Comparison of ENCODE assay signal across 8 cellular contexts in the genomic region with DNA sequence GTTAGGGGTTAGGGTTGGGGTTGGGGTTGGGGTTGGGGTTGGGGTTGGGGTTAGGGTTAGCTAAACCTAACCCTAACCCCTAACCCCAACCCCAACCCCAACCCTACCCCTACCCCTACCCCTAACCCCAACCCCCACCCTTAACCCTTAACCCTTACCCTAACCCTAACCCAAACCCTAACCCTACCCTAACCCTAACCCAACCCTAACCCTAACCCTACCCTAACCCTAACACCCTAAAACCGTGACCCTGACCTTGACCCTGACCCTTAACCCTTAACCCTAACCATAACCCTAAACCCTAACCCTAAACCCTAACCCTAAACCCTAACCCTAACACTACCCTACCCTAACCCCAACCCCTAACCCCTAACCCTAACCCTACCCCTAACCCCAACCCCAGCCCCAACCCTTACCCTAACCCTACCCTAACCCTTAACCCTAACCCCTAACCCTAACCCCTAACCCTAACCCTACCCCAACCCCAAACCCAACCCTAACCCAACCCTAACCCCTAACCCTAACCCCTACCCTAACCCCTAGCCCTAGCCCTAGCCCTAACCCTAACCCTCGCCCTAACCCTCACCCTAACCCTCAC. TPM values are rescaled to one million over a fixed set of nuclear protein-coding genes. Genes with fewer than 3 reads are reported as not detected.
DNase-seq lines count a peak whose midpoint lies in the region; ATAC-seq and TF ChIP-seq lines count a peak whose summit lies in the region.

No MANE protein-coding gene starts in this region.

- H3K4me3 Mint-ChIP-seq in osteocyte (ENCODE audit: unreplicated experiment), result peak overlapping the region; percentile 92

- H4K20me1 ChIP-seq in DOHH2 (ENCODE audit: control insufficient read depth, insufficient read depth, low read depth, low read length) (no peaks in the 10 kb centered on the region), OCI-LY7 (ENCODE audit: insufficient read depth, low read length) (no peaks in the 10 kb centered on the region)

- no peaks in the 10 kb centered on the region for H3F3A ChIP-seq in DOHH2 (ENCODE audit: control insufficient read depth, insufficient read depth)

- no TSS peak for BruUV-seq in OCI-LY7 (replicated peaks; lab: Mats Ljungman, UMichigan)

- H3K79me2 ChIP-seq in DOHH2 (ENCODE audit: control insufficient read depth, low read length) (no peaks in the 10 kb centered on the region), OCI-LY7 (ENCODE audit: insufficient read depth, low read depth, low read length) (no peaks in the 10 kb centered on the region)

- CTCF ChIA-PET in OCI-LY7 (lab: Charles Lee; ENCODE audit: unreplicated experiment), result no interaction called here

- intact Hi-C loops in OCI-LY7 (cut with micrococcal nuclease; ENCODE audit: unreplicated experiment), result loop anchor here (10.0 kb wide), 1 partner anchor 152 kb away; the partner anchor contains the start of gene SLC35F5

- H3K9me2 ChIP-seq in DOHH2 (replicated peaks; ENCODE audit: control insufficient read depth, low read length) (no peaks in the 10 kb centered on the region), OCI-LY7 (ENCODE audit: insufficient read depth, low read length) (no peaks in the 10 kb centered on the region)

- H3K27ac ChIP-seq in DOHH2 (ENCODE audit: low read depth, low read length), result peak overlapping the region; percentile 42
- peak overlapping the region; percentile 56 for H3K27ac ChIP-seq in OCI-LY7 (ENCODE audit: low read depth, low read length, poor library complexity, severe bottlenecking)
- peak overlapping the region; percentile 87 to 95 for H3K27ac ChIP-seq in esophagus (ENCODE audit: low read depth in 2 of 2, low read length in 1 of 2)

- H3K36me3 Mint-ChIP-seq in osteocyte (ENCODE audit: unreplicated experiment), result no peaks in the 10 kb centered on the region

- H3K9me3 Mint-ChIP-seq in osteocyte (ENCODE audit: unreplicated experiment), result no peaks in the 10 kb centered on the region

- H3K27me3 Mint-ChIP-seq in osteocyte (ENCODE audit: unreplicated experiment), result no peaks in the 10 kb centered on the region

- H3K4me1 ChIP-seq in DOHH2 (ENCODE audit: control insufficient read depth, low read length), result peaks cover 6% of the 10 kb centered on the region
- peaks cover 5% of the 10 kb centered on the region for H3K4me1 ChIP-seq in OCI-LY7 (ENCODE audit: insufficient read depth, low read length, poor library complexity, severe bottlenecking)
- no peaks in the 10 kb centered on the region for H3K4me1 ChIP-seq in esophagus (ENCODE audit: control insufficient read depth in 2 of 2, insufficient read depth in 2 of 2, low read length in 1 of 2)

- H3K9me3 ChIP-seq in DOHH2 (ENCODE audit: control insufficient read depth, insufficient read depth, low read length), result no peaks in the 10 kb centered on the region
- H3K9me3 ChIP-seq in OCI-LY7 (ENCODE audit: low read length), result no peaks in the 10 kb centered on the region
- H3K9me3 ChIP-seq in esophagus (ENCODE audit: control insufficient read depth in 2 of 2, insufficient read depth in 1 of 2, low read depth in 1 of 2, low read length in 1 of 2), result no peaks in the 10 kb centered on the region

- H3K4me1 Mint-ChIP-seq in osteocyte (ENCODE audit: unreplicated experiment), result peaks cover 7% of the 10 kb centered on the region

- no peaks in the 10 kb centered on the region for H3K36me3 ChIP-seq in DOHH2 (ENCODE audit: control insufficient read depth, low read length)
- no peaks in the 10 kb centered on the region for H3K36me3 ChIP-seq in OCI-LY7 (ENCODE audit: insufficient read depth, low read length)
- no peaks in the 10 kb centered on the region for H3K36me3 ChIP-seq in esophagus (ENCODE audit: control insufficient read depth in 2 of 2, insufficient read depth in 2 of 2, low read length in 1 of 2)

- TF ChIP-seq CTCF in DOHH2 (IDR thresholded peaks at IDR 0.05; ENCODE audit: low read depth, low read length, poor library complexity, severe bottlenecking) (no peak), OCI-LY7 (conservative IDR thresholded peaks at IDR 0.05; ENCODE audit: low read length) (no peak), osteocyte (IDR thresholded peaks at IDR 0.05) (no peak)

- no peak for ATAC-seq in HG02588 (IDR thresholded peaks at IDR 0.05; ENCODE audit: unreplicated experiment)
- no peak for ATAC-seq in GM21723 (IDR thresholded peaks at IDR 0.05; ENCODE audit: unreplicated experiment)

- peak overlapping the region; percentile 56 for H3K4me2 ChIP-seq in DOHH2 (ENCODE audit: low read length)
- peak overlapping the region; percentile 70 for H3K4me2 ChIP-seq in OCI-LY7 (ENCODE audit: low read length)

- POLR2A ChIA-PET in OCI-LY7 (lab: Charles Lee), result no interaction called here

- no peak overlapping the region for H2AFZ ChIP-seq in OCI-LY7 (ENCODE audit: low read length)

- WGBS in esophagus, 2 donors, result 45 to 48% methylated on average over 2 of the region's 2 CpGs

- H3K27ac Mint-ChIP-seq in osteocyte (ENCODE audit: unreplicated experiment), result peak overlapping the region; percentile 96

- H3K27me3 ChIP-seq in DOHH2 (ENCODE audit: control insufficient read depth, low read length) (no peaks in the 10 kb centered on the region), esophagus (ENCODE audit: control insufficient read depth in 1 of 2, insufficient read depth in 2 of 2, low read length in 2 of 2) (no peaks in the 10 kb centered on the region)

- H3K4me3 ChIP-seq in DOHH2 (ENCODE audit: low read length), result peak overlapping the region; percentile 74
- H3K4me3 ChIP-seq in OCI-LY7 (ENCODE audit: low read depth, low read length, poor library complexity, severe bottlenecking), result peak overlapping the region; percentile 72
- H3K4me3 ChIP-seq in esophagus (ENCODE audit: low read depth in 1 of 2, low read length in 2 of 2), result peak overlapping the region; percentile 62 to 64

- DNase-seq in OCI-LY7 (ENCODE audit: low spot score) (no peak), osteocyte (ENCODE audit: extremely low spot score, unreplicated experiment) (no peak), germinal center (ENCODE audit: low spot score) (no peak)
- no peak for DNase-seq in stimulated activated CD4-positive, alpha-beta T cell treated with anti-CD3 and anti-CD28 coated beads, Interleukin-4, amount 100 ng/mL, for 24 hours

RNA-seq across cellular contexts. Expression of gene RABL2A, which starts 24.1 kb away (rescaled TPM):
- 14.0 and 25.8 TPM in 2 replicates for total RNA-seq in OCI-LY7 (2014; rRNA removed; shearing (Covaris generic))
- total RNA-seq in OCI-LY7 (2022), result 25.2 and 26.3 TPM in 2 replicates
- 10 to 100 TPM in 1 of 2 donors, 1 to 10 TPM in 1; 5.6 to 10.7 TPM for polyA plus RNA-seq in esophagus
- 24.9 and 26.2 TPM in 2 replicates for total RNA-seq in osteocyte
